In the genomic region with DNA sequence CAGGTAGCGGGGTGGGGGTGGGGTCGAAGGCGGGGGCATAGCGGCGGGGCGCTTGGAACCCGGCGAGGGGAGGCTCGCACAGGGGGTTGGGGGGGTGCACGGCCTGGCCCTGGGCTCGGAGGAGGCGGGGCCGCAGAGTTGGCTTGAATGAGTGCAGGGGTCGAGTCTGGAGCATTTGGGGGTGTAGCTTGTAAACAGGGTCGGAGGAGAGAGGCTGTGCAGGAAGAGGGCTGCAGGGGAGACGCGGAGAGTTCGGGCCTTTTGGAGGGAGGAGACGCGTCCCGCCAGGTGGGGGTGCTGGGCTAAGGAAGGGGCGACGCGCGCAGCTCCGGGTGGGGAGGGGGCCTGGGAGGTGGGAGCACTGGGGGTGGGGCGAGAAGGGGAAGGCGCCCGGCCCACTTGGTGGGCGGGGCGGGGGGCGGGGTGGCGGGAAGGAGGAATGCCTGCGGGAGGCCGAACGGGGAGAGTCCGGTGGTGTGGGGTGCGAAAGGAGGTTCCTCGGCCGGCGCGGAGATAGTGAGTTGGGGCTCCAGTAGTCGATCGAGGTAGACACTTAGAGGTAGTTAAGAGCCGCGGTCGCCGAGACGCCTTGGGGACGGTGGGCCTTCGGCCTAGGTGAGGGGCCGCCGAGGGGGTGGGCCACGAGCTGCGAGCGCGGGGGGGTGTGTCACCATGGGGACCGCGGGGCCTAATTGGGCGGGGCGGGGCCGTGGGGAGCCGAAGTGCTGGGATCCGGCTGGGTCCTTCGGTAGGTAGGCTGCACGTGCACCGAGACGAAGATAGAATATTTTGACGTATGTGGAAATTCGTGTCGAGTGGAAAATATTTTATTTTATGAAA, we compare ENCODE assay signal across 8 cellular contexts. TPM values are rescaled to one million over a fixed set of nuclear protein-coding genes. Genes with fewer than 3 reads are reported as not detected.
DNase-seq lines count a peak whose midpoint lies in the region; ATAC-seq and TF ChIP-seq lines count a peak whose summit lies in the region.

No MANE protein-coding gene starts in this region.

- peak overlapping the region; percentile 79 for H3K4me3 ChIP-seq in AG09309 (ENCODE audit: control insufficient read depth, low read depth, low read length)
- H3K4me3 ChIP-seq in lower leg skin (ENCODE audit: low read depth, poor library complexity, severe bottlenecking): peak overlapping the region; percentile 78

- no peak for DNase-seq in AG09309 (ENCODE audit: low read depth)
- DNase-seq in NCI-H446 treated with DMSO at 0.1 percent for 48 hours (lab: John Stamatoyannopoulos, UW): peak; percentile 25
- DNase-seq in activated CD4-positive, alpha-beta T cell treated with anti-CD3 and anti-CD28 coated beads, Interleukin-2, amount 50 U/mL, for 24 hours (ENCODE audit: low read depth in 1 of 2, low spot score in 1 of 2): peak; percentile 24 to 32
- peak; percentile 60 for DNase-seq in dermis blood vessel endothelial cell
- DNase-seq in lower leg skin (ENCODE audit: low spot score in 2 of 2): peak; percentile 39 to 93
- DNase-seq in stimulated activated CD4-positive, alpha-beta T cell treated with anti-CD3 and anti-CD28 coated beads, TNF-alpha, amount 100 ng/mL, for 1 hour (ENCODE audit: low read depth in 3 of 3, low spot score in 1 of 3): peak; percentile 30 to 45 (median 30)

- no peak for TF ChIP-seq POLR2A in lower leg skin (IDR thresholded peaks at IDR 0.05)

- intact Hi-C loops in lower leg skin (cut with DNase I; ENCODE audit: low total_unique reads): no loop called here

- ATAC-seq in GM18909 (IDR thresholded peaks at IDR 0.05; ENCODE audit: poor library complexity, unreplicated experiment) (peak; percentile 27), HG03196 (IDR thresholded peaks at IDR 0.05; ENCODE audit: unreplicated experiment) (peak; percentile 25)

- WGBS in lower leg skin, 2 donors: 1 to 2% methylated on average over 41 to 55 of the region's 71 CpGs

- no peak for TF ChIP-seq CTCF in AG09309 (IDR thresholded peaks at IDR 0.05; ENCODE audit: control insufficient read depth, insufficient read depth, low read depth, low read length, missing control alignments)
- no peak for TF ChIP-seq CTCF in lower leg skin (IDR thresholded peaks at IDR 0.05)

RNA-seq across cellular contexts. Expression of gene MSH6, which starts 0.8 kb away (rescaled TPM):
- total RNA-seq in dermis blood vessel endothelial cell (50.7 and 53.0 TPM in 2 replicates), lower leg skin (10 to 100 TPM; 22.6 to 40.9 (median 34.7) TPM)
